18 cellular contexts compared by ENCODE assay signal in the genomic region with DNA sequence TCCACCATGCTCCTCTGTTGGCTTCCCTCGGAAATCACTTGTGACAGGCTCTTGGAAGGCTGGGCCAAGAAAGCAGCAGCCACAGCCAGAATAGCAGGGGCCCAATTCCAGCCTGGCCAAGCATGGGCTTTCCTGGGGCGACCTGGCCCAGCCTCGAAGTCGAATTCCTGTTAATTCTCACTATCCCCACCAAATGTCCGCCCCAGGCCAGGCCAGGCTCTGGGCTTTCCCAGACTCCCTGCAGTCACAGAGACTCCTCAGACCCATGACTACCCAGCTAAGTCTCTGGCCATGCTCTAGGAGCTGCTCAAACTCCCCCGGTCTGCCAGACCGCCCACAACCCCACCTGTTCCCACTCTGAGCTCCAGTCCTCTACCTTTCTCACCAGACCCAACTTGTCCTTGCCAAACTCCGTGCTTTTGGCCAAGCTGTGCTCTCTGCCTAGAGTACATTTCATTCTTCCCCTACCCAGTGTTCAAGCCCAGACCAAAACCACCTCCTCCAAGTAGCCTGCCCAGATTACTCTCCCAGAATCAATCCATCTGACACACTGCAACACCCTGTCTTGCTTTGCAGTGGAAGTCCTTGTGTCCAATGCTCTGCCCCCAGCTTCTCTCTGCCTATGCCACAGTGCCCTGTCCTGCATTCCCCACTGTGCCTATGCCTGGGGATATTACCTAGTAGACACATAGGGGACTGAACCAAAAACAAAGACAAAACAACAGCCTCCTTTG. TPM values are rescaled to one million over a fixed set of nuclear protein-coding genes. Genes with fewer than 3 reads are reported as not detected.
DNase-seq lines count a peak whose midpoint lies in the region; ATAC-seq and TF ChIP-seq lines count a peak whose summit lies in the region.
"Had no signal": no experiment of that assay in that cellular context is flagged by ENCODE, and none has a peak within 500 bp of the region (broad histone marks: within the 10 kb centered on the region; RNA-seq: fewer than 3 reads in every experiment).

No MANE protein-coding gene starts in this region.

- TF ChIP-seq CTCF in nephron (IDR thresholded peaks at IDR 0.05; ENCODE audit: unreplicated experiment in 3 of 3): no peak

- H3K27ac Mint-ChIP-seq in T-helper 17 cell (peak overlapping the region; percentile 57), nephron (peak overlapping the region; percentile 12 to 71 (median 18))
- no peak overlapping the region for H3K27ac Mint-ChIP-seq in activated T-helper 2 cell treated with anti-CD3 and anti-CD28 coated beads, Interferon-gamma antibody, Interleukin-2, Interleukin-4, amounts not matched to agents 10 μg/mL and 5 μg/mL and 100 μg/mL, durations not matched to agents 14 hours and 24 hours and 36 hours
- H3K27ac Mint-ChIP-seq: activated naive CD4-positive, alpha-beta T cell treated with anti-CD3 and anti-CD28 coated beads, Interleukin-2, amount 50 U/mL, for 24 hours had no signal

- DNase-seq in G401 (ENCODE audit: low spot score) (peak; percentile 87), T-helper 17 cell (no peak), NCI-H1417 treated with DMSO at 0.1 percent for 48 hours (lab: John Stamatoyannopoulos, UW) (no peak), NCI-H1092 treated with DMSO at 0.1 percent for 48 hours (lab: John Stamatoyannopoulos, UW) (no peak), HAP-1 (ENCODE audit: low spot score in 2 of 2) (no peak)
- no peak for DNase-seq in activated T-helper 2 cell treated with anti-CD3 and anti-CD28 coated beads, Interferon-gamma antibody, Interleukin-2, Interleukin-4, amounts not matched to agents 10 μg/mL and 5 μg/mL and 100 μg/mL, durations not matched to agents 14 hours and 24 hours and 36 hours (ENCODE audit: low spot score)
- DNase-seq: activated CD4-positive, alpha-beta T cell treated with anti-CD3 and anti-CD28 coated beads, Interleukin-2, amount 50 U/mL, for 1 hour; brain microvascular endothelial cell; CD8-positive, alpha-beta memory T cell; KBM-7; kidney glomerular epithelial cell; NCI-H524 treated with DMSO at 0.1 percent for 48 hours; stimulated activated CD4-positive, alpha-beta T cell treated with anti-CD3 and anti-CD28 coated beads, Interleukin-2, amount 100 ng/mL, for 24 hours had no signal

- H3K27me3 ChIP-seq in esophagus (ENCODE audit: control insufficient read depth in 1 of 2, insufficient read depth in 2 of 2, low read length in 2 of 2): no peaks in the 10 kb centered on the region
- no peaks in the 10 kb centered on the region for H3K27me3 ChIP-seq in HAP-1 (ENCODE audit: low read depth)
- H3K27me3 ChIP-seq: brain microvascular endothelial cell, hepatocyte had no signal

- H3K36me3 ChIP-seq in esophagus (ENCODE audit: control insufficient read depth in 2 of 2, insufficient read depth in 2 of 2, low read length in 1 of 2): no peaks in the 10 kb centered on the region
- peaks cover 4% of the 10 kb centered on the region; the same call in 1 of the 2 replicates for H3K36me3 ChIP-seq in HAP-1 (replicated peaks)
- H3K36me3 ChIP-seq: brain microvascular endothelial cell had no signal

- ATAC-seq in T-helper 17 cell: no peak

- no peaks in the 10 kb centered on the region for H3K9me3 Mint-ChIP-seq in nephron
- no peaks in the 10 kb centered on the region for H3K9me3 Mint-ChIP-seq in activated T-helper 2 cell treated with anti-CD3 and anti-CD28 coated beads, Interferon-gamma antibody, Interleukin-2, Interleukin-4, amounts not matched to agents 10 μg/mL and 5 μg/mL and 100 μg/mL, durations not matched to agents 14 hours and 24 hours and 36 hours
- H3K9me3 Mint-ChIP-seq: activated naive CD4-positive, alpha-beta T cell treated with anti-CD3 and anti-CD28 coated beads, Interleukin-2, amount 50 U/mL, for 24 hours; CD8-positive, alpha-beta memory T cell had no signal

- H3K4me1 ChIP-seq in esophagus (ENCODE audit: control insufficient read depth in 2 of 2, insufficient read depth in 2 of 2, low read length in 1 of 2) (peaks cover 28 to 46% of the 10 kb centered on the region in 2 donors), HAP-1 (peaks cover 23% of the 10 kb centered on the region)

- H3K36me3 Mint-ChIP-seq in T-helper 17 cell (ENCODE audit: low read depth): peaks cover 3% of the 10 kb centered on the region
- H3K36me3 Mint-ChIP-seq in nephron (ENCODE audit: low read depth): no peaks in the 10 kb centered on the region
- H3K36me3 Mint-ChIP-seq in activated T-helper 2 cell treated with anti-CD3 and anti-CD28 coated beads, Interferon-gamma antibody, Interleukin-2, Interleukin-4, amounts not matched to agents 10 μg/mL and 5 μg/mL and 100 μg/mL, durations not matched to agents 14 hours and 24 hours and 36 hours (ENCODE audit: low read depth): no peaks in the 10 kb centered on the region
- H3K36me3 Mint-ChIP-seq: activated naive CD4-positive, alpha-beta T cell treated with anti-CD3 and anti-CD28 coated beads, Interleukin-2, amount 50 U/mL, for 24 hours; CD8-positive, alpha-beta memory T cell had no signal

- H3K4me1 Mint-ChIP-seq in T-helper 17 cell (peaks cover 9% of the 10 kb centered on the region), nephron (peaks cover 67% of the 10 kb centered on the region)
- peaks cover 5% of the 10 kb centered on the region for H3K4me1 Mint-ChIP-seq in activated T-helper 2 cell treated with anti-CD3 and anti-CD28 coated beads, Interferon-gamma antibody, Interleukin-2, Interleukin-4, amounts not matched to agents 10 μg/mL and 5 μg/mL and 100 μg/mL, durations not matched to agents 14 hours and 24 hours and 36 hours (ENCODE audit: low read depth)

- no peak overlapping the region for H3K4me3 ChIP-seq in esophagus (ENCODE audit: low read depth in 1 of 2, low read length in 2 of 2)
- H3K4me3 ChIP-seq in HAP-1: no peak overlapping the region
- H3K4me3 ChIP-seq: hepatocyte had no signal

- no peak overlapping the region for H3K4me3 Mint-ChIP-seq in T-helper 17 cell
- H3K4me3 Mint-ChIP-seq in nephron: no peak overlapping the region
- no peak overlapping the region for H3K4me3 Mint-ChIP-seq in activated T-helper 2 cell treated with anti-CD3 and anti-CD28 coated beads, Interferon-gamma antibody, Interleukin-2, Interleukin-4, amounts not matched to agents 10 μg/mL and 5 μg/mL and 100 μg/mL, durations not matched to agents 14 hours and 24 hours and 36 hours (ENCODE audit: low read depth)
- H3K4me3 Mint-ChIP-seq: activated naive CD4-positive, alpha-beta T cell treated with anti-CD3 and anti-CD28 coated beads, Interleukin-2, amount 50 U/mL, for 24 hours; CD8-positive, alpha-beta memory T cell had no signal

- intact Hi-C loops in activated T-helper 2 cell treated with anti-CD3 and anti-CD28 coated beads, Interferon-gamma antibody, Interleukin-2, Interleukin-4, amounts not matched to agents 10 μg/mL and 5 μg/mL and 100 μg/mL, durations not matched to agents 14 hours and 24 hours and 36 hours (cut with micrococcal nuclease): no loop called here

- H3K27me3 Mint-ChIP-seq in T-helper 17 cell: peaks cover 4% of the 10 kb centered on the region
- peaks cover 6% of the 10 kb centered on the region for H3K27me3 Mint-ChIP-seq in nephron (ENCODE audit: low read depth)
- no peaks in the 10 kb centered on the region for H3K27me3 Mint-ChIP-seq in activated T-helper 2 cell treated with anti-CD3 and anti-CD28 coated beads, Interferon-gamma antibody, Interleukin-2, Interleukin-4, amounts not matched to agents 10 μg/mL and 5 μg/mL and 100 μg/mL, durations not matched to agents 14 hours and 24 hours and 36 hours (ENCODE audit: low read depth)
- H3K27me3 Mint-ChIP-seq: activated naive CD4-positive, alpha-beta T cell treated with anti-CD3 and anti-CD28 coated beads, Interleukin-2, amount 50 U/mL, for 24 hours; CD8-positive, alpha-beta memory T cell had no signal

- WGBS in esophagus, 2 donors: 48 to 68% methylated on average over 8 of the region's 8 CpGs

- in situ Hi-C loops in G401 (cut with HindIII; ENCODE audit: low sequenced_read_pairs): no loop called here
- in situ Hi-C loops in HAP-1 (cut with MboI; ENCODE audit: low sequenced_read_pairs): no loop called here

- no peaks in the 10 kb centered on the region for H3K9me3 ChIP-seq in T-helper 17 cell (ENCODE audit: control insufficient read depth, low read length, poor library complexity, severe bottlenecking)
- H3K9me3 ChIP-seq in esophagus (ENCODE audit: control insufficient read depth in 2 of 2, insufficient read depth in 1 of 2, low read depth in 1 of 2, low read length in 1 of 2): no peaks in the 10 kb centered on the region
- no peaks in the 10 kb centered on the region for H3K9me3 ChIP-seq in HAP-1

- peak overlapping the region; percentile 26 to 73 for H3K27ac ChIP-seq in esophagus (ENCODE audit: low read depth in 2 of 2, low read length in 1 of 2)
- H3K27ac ChIP-seq: brain microvascular endothelial cell, hepatocyte, HL-60 had no signal

RNA-seq across cellular contexts. Expression of a gene that starts 26.2 kb away (rescaled TPM):
- 18.4 and 24.9 TPM in 2 replicates for total RNA-seq in G401 (2014; rRNA removed; shearing (Covaris generic))
- 1 to 10 TPM in 1 of 2 donors, under 1 TPM in 1; 0.65 to 1.5 TPM for total RNA-seq in T-helper 17 cell
- polyA plus RNA-seq in esophagus: 10 to 100 TPM; 14.7 to 15.7 TPM
- 1.7 and 1.9 TPM in 2 replicates for total RNA-seq in activated T-helper 2 cell treated with anti-CD3 and anti-CD28 coated beads, Interferon-gamma antibody, Interleukin-2, Interleukin-4, amounts not matched to agents 10 μg/mL and 5 μg/mL and 100 μg/mL, durations not matched to agents 14 hours and 24 hours and 36 hours
